In the genomic region with DNA sequence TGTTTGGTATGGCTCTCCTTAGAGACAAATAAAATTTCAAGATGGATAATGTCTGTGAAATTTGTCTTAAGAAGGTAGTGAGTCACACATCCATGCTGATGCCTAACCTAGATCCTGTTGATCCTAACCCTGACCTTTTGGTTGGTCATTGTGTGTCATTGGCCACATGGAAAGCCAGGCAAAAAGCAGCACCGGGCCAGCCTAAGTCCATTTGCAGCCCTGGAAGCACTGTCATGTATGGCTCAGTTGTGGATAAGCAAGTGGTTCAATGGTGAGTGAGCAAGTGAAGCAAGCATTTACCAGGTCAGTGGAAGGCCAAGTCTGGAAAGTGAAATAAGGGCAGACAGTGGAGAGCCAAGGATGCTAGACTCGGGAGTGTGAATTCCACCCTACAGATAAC, we compare ENCODE assay signal across 15 cellular contexts.
"Had no signal": no experiment of that assay in that cellular context is flagged by ENCODE, and none has a peak within 500 bp of the region (broad histone marks: within the 10 kb centered on the region; RNA-seq: fewer than 3 reads in every experiment).

No MANE protein-coding gene starts in this region.

- H3K27ac ChIP-seq: gastrocnemius medialis, heart right ventricle, sigmoid colon, testis, upper lobe of right lung had no signal

- ATAC-seq: activated CD8-positive, alpha-beta memory T cell treated with anti-CD3 and anti-CD28 coated beads, Interleukin-2, amount 10 ng/mL, durations not matched to agents 7 days and 5 days; activated naive CD4-positive, alpha-beta T cell treated with anti-CD3 and anti-CD28 coated beads, Interleukin-2, amount 50 U/mL, for 72 hours; gastrocnemius medialis; heart right ventricle; upper lobe of right lung had no signal

- H3K4me3 ChIP-seq: gastrocnemius medialis, heart right ventricle, sigmoid colon, upper lobe of right lung had no signal

- H3K27me3 ChIP-seq: sigmoid colon, testis, upper lobe of right lung had no signal

- DNase-seq: activated CD4-positive, alpha-beta T cell treated with anti-CD3 and anti-CD28 coated beads for 1 hour; activated CD4-positive, alpha-beta T cell treated with anti-CD3 and anti-CD28 coated beads, Interleukin-2, amount 50 U/mL, for 48 hours; activated CD8-positive, alpha-beta memory T cell treated with anti-CD3 and anti-CD28 coated beads, Interleukin-2, amount 10 ng/mL, durations not matched to agents 7 days and 5 days; activated effector memory CD4-positive, alpha-beta T cell treated with anti-CD3 and anti-CD28 coated beads, Interleukin-2, amount 50 U/mL, for 16 hours; activated T-cell treated with anti-CD3 and anti-CD28 coated beads, Interleukin-2, amount 50 U/mL, for 24 hours; dermis blood vessel endothelial cell; gastrocnemius medialis; heart right ventricle; nephron progenitor cell; sigmoid colon; stimulated activated CD4-positive, alpha-beta T cell treated with anti-CD3 and anti-CD28 coated beads, Interleukin-12 subunit alpha, Interleukin-12 subunit beta, amount 100 ng/mL, for 4 hours; stimulated activated naive CD4-positive, alpha-beta T cell treated with Interleukin-2 at 50 U/mL for 16 hours; testis; upper lobe of right lung had no signal

- H3K9me3 Mint-ChIP-seq: activated T-cell treated with anti-CD3 and anti-CD28 coated beads, Interleukin-2, amount 50 U/mL, for 24 hours; nephron progenitor cell had no signal

- H3K9me3 ChIP-seq: gastrocnemius medialis, sigmoid colon, testis, upper lobe of right lung had no signal

- H3K4me1 Mint-ChIP-seq: activated CD8-positive, alpha-beta memory T cell treated with anti-CD3 and anti-CD28 coated beads, Interleukin-2, amount 10 ng/mL, durations not matched to agents 7 days and 5 days had no signal

- H3K36me3 ChIP-seq: gastrocnemius medialis, heart right ventricle, sigmoid colon, upper lobe of right lung had no signal

- H3K4me1 ChIP-seq: gastrocnemius medialis, heart right ventricle, sigmoid colon, testis, upper lobe of right lung had no signal

- H3K4me3 Mint-ChIP-seq: activated CD8-positive, alpha-beta memory T cell treated with anti-CD3 and anti-CD28 coated beads, Interleukin-2, amount 10 ng/mL, durations not matched to agents 7 days and 5 days; activated T-cell treated with anti-CD3 and anti-CD28 coated beads, Interleukin-2, amount 50 U/mL, for 24 hours; nephron progenitor cell had no signal

- H3K27ac Mint-ChIP-seq: activated CD8-positive, alpha-beta memory T cell treated with anti-CD3 and anti-CD28 coated beads, Interleukin-2, amount 10 ng/mL, durations not matched to agents 7 days and 5 days; activated naive CD4-positive, alpha-beta T cell treated with anti-CD3 and anti-CD28 coated beads, Interleukin-2, amount 50 U/mL, for 72 hours; activated T-cell treated with anti-CD3 and anti-CD28 coated beads, Interleukin-2, amount 50 U/mL, for 24 hours; nephron progenitor cell had no signal

- H3K36me3 Mint-ChIP-seq: activated CD8-positive, alpha-beta memory T cell treated with anti-CD3 and anti-CD28 coated beads, Interleukin-2, amount 10 ng/mL, durations not matched to agents 7 days and 5 days had no signal
